ENCODE assay signal across 8 cellular contexts in the genomic region with DNA sequence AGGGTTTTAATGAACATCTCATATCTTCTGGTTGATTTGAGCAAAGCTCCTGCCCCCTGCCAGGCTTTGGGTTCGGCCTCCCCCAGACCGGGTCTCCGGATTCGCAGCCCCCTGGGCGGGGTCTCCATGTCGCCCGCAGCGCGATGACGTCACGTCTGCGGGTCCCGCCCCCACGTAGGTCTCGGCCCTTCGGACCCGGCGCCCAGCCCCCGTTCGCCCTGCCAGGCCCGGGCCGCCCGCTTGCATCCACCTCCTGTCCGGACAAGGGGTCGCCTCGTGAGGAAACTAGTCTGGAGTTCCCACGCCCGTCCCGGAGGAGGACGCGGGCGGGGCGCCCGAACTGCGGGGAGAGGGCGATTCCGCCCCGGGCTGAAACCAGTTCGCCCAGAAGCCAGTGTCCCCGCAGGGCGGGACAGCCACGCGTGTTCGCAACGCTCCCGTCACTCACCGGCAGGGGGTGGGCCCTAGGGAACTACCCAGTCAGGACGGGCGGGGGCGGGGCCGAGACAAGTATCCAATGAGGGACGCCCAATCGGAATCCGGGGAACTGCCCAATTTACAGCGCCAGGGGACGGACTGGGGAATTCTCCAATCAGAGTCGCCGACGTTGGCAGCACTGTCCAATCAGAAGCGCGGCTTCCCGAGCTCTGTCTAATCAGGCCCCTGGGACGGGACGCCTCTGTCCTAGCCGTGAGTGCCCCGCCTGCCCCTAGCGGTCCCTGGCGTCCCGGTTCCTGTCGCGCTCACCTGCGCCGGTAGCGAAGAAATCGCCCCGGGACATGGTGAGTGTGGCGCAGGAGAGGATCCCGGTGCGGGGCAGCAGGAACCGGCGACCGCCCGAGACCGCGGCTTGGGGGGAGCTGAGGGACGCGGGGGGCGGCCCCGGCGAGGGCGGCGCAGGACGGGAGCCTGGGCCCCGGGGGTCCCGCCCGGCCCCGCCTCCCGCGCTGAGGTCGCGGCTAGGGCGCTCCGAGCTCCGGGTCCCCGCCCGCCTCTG. TPM values are rescaled to one million over a fixed set of nuclear protein-coding genes. Genes with fewer than 3 reads are reported as not detected.
A peak's percentile ranks its signal among the peaks of the same experiment; 100 is the strongest.
DNase-seq lines count a peak whose midpoint lies in the region; ATAC-seq and TF ChIP-seq lines count a peak whose summit lies in the region.

ZNF555 (plus strand) TSS at position 682 of the 997 bp plus-strand sequence; CDS start at position 780, 98 bp downstream.

- peaks cover 0 to 33% (median 4%) of the 10 kb centered on the region in 9 donors for H3K36me3 ChIP-seq in heart right ventricle

- POLR2A ChIA-PET in T-cell (lab: Charles Lee), result interaction anchor here in 1 of 2 donors (0.5 kb wide), 1 partner anchor 125 kb away, joined by 3 read pairs; no protein-coding TSS in a partner anchor

- peaks cover 7 to 24% (median 22%) of the 10 kb centered on the region in 3 donors for H3K4me1 Mint-ChIP-seq in T-cell
- H3K4me1 Mint-ChIP-seq in type B pancreatic cell (ENCODE audit: unreplicated experiment), result peaks cover 6% of the 10 kb centered on the region

- peak within 1 kb of the TSS; percentile 65 to 86 for H3K27ac Mint-ChIP-seq in T-cell
- peak within 1 kb of the TSS; percentile 86 for H3K27ac Mint-ChIP-seq in type B pancreatic cell

- H3K4me1 ChIP-seq in heart right ventricle, result peaks cover 0 to 31% (median 18%) of the 10 kb centered on the region in 9 donors

- H3K4me3 ChIP-seq in heart right ventricle, result peak within 1 kb of the TSS; percentile 46 to 88 (median 72)

- peak; percentile 55 for TF ChIP-seq CTCF in GM12872 (IDR thresholded peaks at IDR 0.05; ENCODE audit: insufficient read depth, low read depth, low read length)
- TF ChIP-seq CTCF in heart right ventricle (IDR thresholded peaks at IDR 0.05), result peak; percentile 20 to 75 (median 56)
- TF ChIP-seq CTCF in type B pancreatic cell (conservative IDR thresholded peaks at IDR 0.05), result peak; percentile 68

- intact Hi-C loops in heart right ventricle (cut with DNase I), result loop anchor here in 2 of 10 donors (1.0 to 2.0 kb wide), 2 partner anchors 58 kb away; partner anchors contain the start of gene SGTA (in 2 of the 2)

- H3K27me3 ChIP-seq in heart right ventricle, result no peaks in the 10 kb centered on the region

- WGBS in heart right ventricle, 2 donors, result 0% methylated on average over 85 to 106 of the region's 106 CpGs

- H3K9me3 Mint-ChIP-seq in T-cell, result peaks cover 7 to 15% (median 12%) of the 10 kb centered on the region in 3 donors
- peaks cover 12% of the 10 kb centered on the region for H3K9me3 Mint-ChIP-seq in type B pancreatic cell

- DNase-seq in NCI-H1105 treated with DMSO at 0.1 percent for 48 hours (lab: John Stamatoyannopoulos, UW), result peak; percentile 86
- peak; percentile 95 to 100 (median 99) for DNase-seq in T-cell
- DNase-seq in amniotic epithelial cell (ENCODE audit: low read depth), result peak; percentile 99
- DNase-seq in heart right ventricle, result peak; percentile 98 to 100
- DNase-seq in pons (ENCODE audit: low spot score), result peak; percentile 99
- peak; percentile 95 for DNase-seq in type B pancreatic cell (ENCODE audit: extremely low spot score, unreplicated experiment)

- H3K4me3 Mint-ChIP-seq in T-cell (peak within 1 kb of the TSS; percentile 89 to 92 (median 91)), type B pancreatic cell (peak within 1 kb of the TSS; percentile 94)

- H3K9me3 ChIP-seq in heart right ventricle, result peaks cover 0 to 53% (median 18%) of the 10 kb centered on the region in 11 donors

- ATAC-seq in HG02642 (IDR thresholded peaks at IDR 0.05; ENCODE audit: poor library complexity, unreplicated experiment) (peak; percentile 95), T-cell (replicated peaks in 1 of 4) (peak; percentile 96 to 98 (median 98)), heart right ventricle (peak; percentile 96 to 99 (median 98))

- H3K36me3 Mint-ChIP-seq in T-cell, result peaks cover 24% of the 10 kb centered on the region
- peaks cover 27% of the 10 kb centered on the region for H3K36me3 Mint-ChIP-seq in type B pancreatic cell

- peak within 1 kb of the TSS; percentile 88 to 97 (median 91) for H3K27ac ChIP-seq in heart right ventricle

- CTCF ChIA-PET in T-cell (lab: Charles Lee), result interaction anchor here in 1 of 2 donors (0.6 to 1.6 kb wide), 9 partner anchors 13 to 288 kb away, joined by 3 to 7 read pairs (median 3); partner anchors contain the start of genes THOP1, ZNF554 and ZNF57

- H3K27me3 Mint-ChIP-seq in T-cell, result no peaks in the 10 kb centered on the region
- H3K27me3 Mint-ChIP-seq in type B pancreatic cell, result no peaks in the 10 kb centered on the region

RNA-seq across cellular contexts. Expression of gene ZNF555, which starts in this region (rescaled TPM):
- total RNA-seq in T-cell, result 10 to 100 TPM in 1 of 5 donors, 1 to 10 TPM in 4; 3.7 to 10.9 (median 6.7) TPM
- total RNA-seq in heart right ventricle, result 10 to 100 TPM in 2 of 10 donors, 1 to 10 TPM in 8; 4.9 to 11.3 (median 8.5) TPM
- 1 to 10 TPM; 2.6 to 2.9 TPM for polyA plus RNA-seq in heart right ventricle
- total RNA-seq in type B pancreatic cell (ENCODE audit: low replicate concordance), result 6.8 and 9.7 TPM in 2 replicates

Comparison
In these comparisons a context has a peak if more than half of its experiments do, and no peak if none do; other contexts are left out.
1. Peak in every context shown above with its lines: DNase-seq, ATAC-seq, H3K4me3 ChIP-seq and H3K27ac ChIP-seq.